17 cellular contexts compared by ENCODE assay signal in the genomic region with DNA sequence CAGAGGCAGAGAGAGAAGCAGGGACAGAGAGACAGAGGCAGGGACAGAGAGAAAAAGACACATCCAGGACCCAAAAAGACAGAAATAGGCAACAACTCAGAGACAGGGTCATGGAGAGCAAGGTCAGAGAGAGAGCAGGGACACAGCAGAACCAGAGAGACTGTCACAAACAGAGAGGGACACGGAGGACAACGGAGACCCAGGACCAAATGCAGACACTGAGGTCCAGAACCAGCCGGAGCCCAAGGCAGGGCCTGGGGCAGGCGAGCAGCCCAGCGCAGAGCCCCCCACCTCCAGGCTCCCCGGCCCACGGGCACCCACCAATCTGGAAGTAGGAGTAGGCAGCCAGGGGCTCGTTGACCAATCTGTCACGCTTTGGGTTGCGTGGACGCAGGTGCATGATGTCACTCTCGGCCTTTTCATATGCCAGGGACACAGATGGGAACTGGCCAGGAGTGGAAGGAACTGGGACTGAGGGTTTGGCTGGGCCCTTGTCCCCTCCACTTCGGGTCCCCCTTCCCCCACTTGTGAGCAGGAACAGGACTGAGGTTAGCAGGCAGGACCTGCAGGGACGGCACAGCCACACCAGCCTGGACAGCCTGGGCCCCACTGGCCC. TPM values are rescaled to one million over a fixed set of nuclear protein-coding genes. Genes with fewer than 3 reads are reported as not detected.
DNase-seq lines count a peak whose midpoint lies in the region; ATAC-seq and TF ChIP-seq lines count a peak whose summit lies in the region.
"Had no signal": no experiment of that assay in that cellular context is flagged by ENCODE, and none has a peak within 500 bp of the region (broad histone marks: within the 10 kb centered on the region; RNA-seq: fewer than 3 reads in every experiment).

No MANE protein-coding gene starts in this region.

- peak overlapping the region; percentile 25 for H3K9ac ChIP-seq in neuronal stem cell (ENCODE audit: low read depth, low read length, poor library complexity)
- H3K9ac ChIP-seq: BLaER1 had no signal

- no peak overlapping the region for H4K8ac ChIP-seq in neuronal stem cell (ENCODE audit: low read depth, low read length)

- peaks cover 14% of the 10 kb centered on the region for H3K4me1 Mint-ChIP-seq in WTC11
- peaks cover 19% of the 10 kb centered on the region for H3K4me1 Mint-ChIP-seq in dendritic cell treated with granulocyte-macrophage colony-stimulating factor and Interleukin-4, amounts not matched to agents 40 ng/mL and 50 ng/mL, for 4 days (ENCODE audit: low read depth)

- in situ Hi-C loops in G401 (cut with HindIII; ENCODE audit: low sequenced_read_pairs): no loop called here

- H3K27ac Mint-ChIP-seq in WTC11: peak overlapping the region; percentile 17; the same call in 1 of the 2 replicates
- peak overlapping the region; percentile 1 for H3K27ac Mint-ChIP-seq in dendritic cell treated with granulocyte-macrophage colony-stimulating factor and Interleukin-4, amounts not matched to agents 40 ng/mL and 50 ng/mL, for 4 days
- H3K27ac Mint-ChIP-seq: GM23338 had no signal

- CTCF ChIA-PET in WTC11 (lab: Charles Lee): no interaction called here

- H2BK12ac ChIP-seq in neuronal stem cell (ENCODE audit: low read length): no peak overlapping the region

- 0 out of 2 replicates have a peak, but pooled peaks cover 3% of the 10 kb centered on the region for H3K36me3 Mint-ChIP-seq in WTC11
- peaks cover 25% of the 10 kb centered on the region for H3K36me3 Mint-ChIP-seq in dendritic cell treated with granulocyte-macrophage colony-stimulating factor and Interleukin-4, amounts not matched to agents 40 ng/mL and 50 ng/mL, for 4 days (ENCODE audit: low read depth)

- no peak overlapping the region for H3K14ac ChIP-seq in neuronal stem cell (ENCODE audit: low read length)

- no peak overlapping the region for H3K4me3 Mint-ChIP-seq in WTC11
- no peak overlapping the region for H3K4me3 Mint-ChIP-seq in dendritic cell treated with granulocyte-macrophage colony-stimulating factor and Interleukin-4, amounts not matched to agents 40 ng/mL and 50 ng/mL, for 4 days
- H3K4me3 Mint-ChIP-seq: GM23338, IgD-negative memory B cell had no signal

- H2BK5ac ChIP-seq in neuronal stem cell (ENCODE audit: low read length): no peak overlapping the region

- no peak overlapping the region for H3K18ac ChIP-seq in neuronal stem cell (ENCODE audit: low read length)

- no peak overlapping the region for H2AK5ac ChIP-seq in neuronal stem cell (ENCODE audit: low read depth, low read length)

- H3K27ac ChIP-seq in neuronal stem cell (replicated peaks; ENCODE audit: low read length): no peak overlapping the region
- H3K27ac ChIP-seq: BLaER1 had no signal

- no peak overlapping the region for H3K4me2 ChIP-seq in neuronal stem cell (ENCODE audit: insufficient read depth, low read length, poor library complexity, severe bottlenecking)
- H3K4me2 ChIP-seq: BLaER1, GM23338 had no signal

- peaks cover 19% of the 10 kb centered on the region for H3K27me3 Mint-ChIP-seq in WTC11 (ENCODE audit: low read depth)
- H3K27me3 Mint-ChIP-seq in dendritic cell treated with granulocyte-macrophage colony-stimulating factor and Interleukin-4, amounts not matched to agents 40 ng/mL and 50 ng/mL, for 4 days: peaks cover 35% of the 10 kb centered on the region

- H3K4ac ChIP-seq in neuronal stem cell (ENCODE audit: low read length): no peak overlapping the region

- H2BK120ac ChIP-seq in neuronal stem cell (ENCODE audit: low read depth, low read length): no peak overlapping the region

- H3K27me3 ChIP-seq in neuronal stem cell (ENCODE audit: control insufficient read depth in 3 of 3, insufficient read depth in 3 of 3, low read depth in 1 of 3, low read length in 3 of 3): peaks cover 0 to 34% (median 12%) of the 10 kb centered on the region in 3 experiments
- H3K27me3 ChIP-seq: BLaER1 had no signal

- peaks cover 0 to 3% of the 10 kb centered on the region in 2 donors for H3K4me1 ChIP-seq in neuronal stem cell (ENCODE audit: control insufficient read depth in 2 of 2, insufficient read depth in 1 of 2, low read depth in 1 of 2, low read length in 2 of 2)

- no peaks in the 10 kb centered on the region for H3K9me3 Mint-ChIP-seq in WTC11
- H3K9me3 Mint-ChIP-seq in dendritic cell treated with granulocyte-macrophage colony-stimulating factor and Interleukin-4, amounts not matched to agents 40 ng/mL and 50 ng/mL, for 4 days: no peaks in the 10 kb centered on the region
- H3K9me3 Mint-ChIP-seq: CD8-positive, alpha-beta memory T cell; GM23338; IgD-negative memory B cell had no signal

- H3K36me3 ChIP-seq in neuronal stem cell (replicated peaks in 1 of 2; ENCODE audit: control insufficient read depth in 2 of 2, insufficient read depth in 2 of 2, low read length in 2 of 2): peaks cover 8% of the 10 kb centered on the region in 2 donors

- no peak overlapping the region for H2BK15ac ChIP-seq in neuronal stem cell (ENCODE audit: low read length)

- ATAC-seq in WTC11 (no peak), SK-N-SH treated with all-trans-retinoic acid at 6 μM for 48 hours (no peak)
- ATAC-seq: GM23338 had no signal

- no peak overlapping the region for H3K4me3 ChIP-seq in neuronal stem cell (ENCODE audit: low read length in 2 of 2)
- H3K4me3 ChIP-seq: BLaER1, GM23338 had no signal

- POLR2A ChIA-PET in WTC11 (lab: Charles Lee): no interaction called here

- DNase-seq in G401 (ENCODE audit: low spot score): peak; percentile 71
- no peak for DNase-seq in WTC11 (ENCODE audit: low spot score)
- no peak for DNase-seq in neuronal stem cell (ENCODE audit: low spot score)
- no peak for DNase-seq in NCI-H2196 (lab: John Stamatoyannopoulos, UW; ENCODE audit: unreplicated experiment)
- no peak for DNase-seq in NK-92 (lab: John Stamatoyannopoulos, UW; ENCODE audit: unreplicated experiment)
- no peak for DNase-seq in NCI-H146 treated with DMSO at 0.1 percent for 48 hours (lab: John Stamatoyannopoulos, UW; ENCODE audit: unreplicated experiment)
- DNase-seq: 8988T; AML-193; Caco-2; CD8-positive, alpha-beta memory T cell; HCEC 1CT had no signal

- no peaks in the 10 kb centered on the region for H3K9me3 ChIP-seq in neuronal stem cell (replicated peaks in 1 of 2; ENCODE audit: control insufficient read depth in 2 of 2, insufficient read depth in 1 of 2, low read depth in 1 of 2, low read length in 2 of 2)
- H3K9me3 ChIP-seq: BLaER1 had no signal

- intact Hi-C loops in dendritic cell treated with granulocyte-macrophage colony-stimulating factor and Interleukin-4, amounts not matched to agents 40 ng/mL and 50 ng/mL, for 4 days (cut with micrococcal nuclease): no loop called here

- H3K79me1 ChIP-seq in neuronal stem cell (ENCODE audit: low read depth, low read length): no peaks in the 10 kb centered on the region

- H4K91ac ChIP-seq in neuronal stem cell (ENCODE audit: low read depth, low read length, poor library complexity): no peak overlapping the region

- H3K23ac ChIP-seq in neuronal stem cell (ENCODE audit: low read depth, low read length, poor library complexity): peak overlapping the region; percentile 17

- no CpG with 5 or more reads among the region's 14 CpGs for WGBS in neuronal stem cell (ENCODE audit: extremely low coverage in 2 of 2, insufficient read length in 2 of 2, insufficient replicate concordance in 1 of 2), 2 donors

- no peak overlapping the region for H2AFZ ChIP-seq in neuronal stem cell (ENCODE audit: low read length)
- H2AFZ ChIP-seq: GM23338 had no signal

- TF ChIP-seq CTCF in WTC11 (IDR thresholded peaks at IDR 0.05): no peak

TF ChIP-seq in WTC11, 78 proteins besides CTCF, POLR2A, EP300 and RAD21 (continues in another document):
- TF ChIP-seq, protein P1, sequence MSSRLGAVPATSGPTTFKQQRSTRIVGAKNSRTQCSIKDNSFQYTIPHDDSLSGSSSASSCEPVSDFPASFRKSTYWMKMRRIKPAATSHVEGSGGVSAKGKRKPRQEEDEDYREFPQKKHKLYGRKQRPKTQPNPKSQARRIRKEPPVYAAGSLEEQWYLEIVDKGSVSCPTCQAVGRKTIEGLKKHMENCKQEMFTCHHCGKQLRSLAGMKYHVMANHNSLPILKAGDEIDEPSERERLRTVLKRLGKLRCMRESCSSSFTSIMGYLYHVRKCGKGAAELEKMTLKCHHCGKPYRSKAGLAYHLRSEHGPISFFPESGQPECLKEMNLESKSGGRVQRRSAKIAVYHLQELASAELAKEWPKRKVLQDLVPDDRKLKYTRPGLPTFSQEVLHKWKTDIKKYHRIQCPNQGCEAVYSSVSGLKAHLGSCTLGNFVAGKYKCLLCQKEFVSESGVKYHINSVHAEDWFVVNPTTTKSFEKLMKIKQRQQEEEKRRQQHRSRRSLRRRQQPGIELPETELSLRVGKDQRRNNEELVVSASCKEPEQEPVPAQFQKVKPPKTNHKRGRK (CRISPR knock-in tag; IDR thresholded peaks at IDR 0.05; ENCODE audit: borderline replicate concordance): no peak

RNA-seq across cellular contexts. Expression of a gene that starts 8.1 kb away (rescaled TPM):
- total RNA-seq in G401 (2014; rRNA removed; shearing (Covaris generic)): 208 and 254 TPM in 2 replicates
- total RNA-seq in WTC11 (2021): 132 to 135 TPM (median 132 TPM) in 3 replicates
- 86.7 TPM for polyA plus RNA-seq in neuronal stem cell (2013, experiment 1 of 2)
- polyA plus RNA-seq in neuronal stem cell (2013, experiment 2 of 2): 90.3 TPM

RNA-seq across cellular contexts. Expression of a gene that starts 10.0 kb away (rescaled TPM):
- total RNA-seq in G401 (2014; rRNA removed; shearing (Covaris generic)): not detected in 2 replicates
- total RNA-seq in WTC11 (2021): 0.59 to 1.2 TPM (median 1.1 TPM) in 3 replicates
- polyA plus RNA-seq in neuronal stem cell (2013, experiment 1 of 2): 0.04 TPM
- polyA plus RNA-seq in neuronal stem cell (2013, experiment 2 of 2): 0.03 TPM
- total RNA-seq: Caco-2; CD8-positive, alpha-beta memory T cell; HT-29 had no signal
- polyA plus RNA-seq: CD8-positive, alpha-beta memory T cell; IgD-negative memory B cell had no signal

RNA-seq across cellular contexts. Expression of a gene that starts 20.2 kb away (rescaled TPM):
- 3.2 TPM in 1 of 2 replicates, not detected in the other for total RNA-seq in G401 (2014; rRNA removed; shearing (Covaris generic))
- 0.20 to 0.30 TPM in 2 of 3 replicates, not detected in the other for total RNA-seq in WTC11 (2021)
- 0.03 TPM for polyA plus RNA-seq in neuronal stem cell (2013, experiment 1 of 2)
- not detected for polyA plus RNA-seq in neuronal stem cell (2013, experiment 2 of 2)
- total RNA-seq: Caco-2; CD8-positive, alpha-beta memory T cell; GM23338; HT-29 had no signal
- polyA plus RNA-seq: CD8-positive, alpha-beta memory T cell; GM23338; IgD-negative memory B cell had no signal

RNA-seq across cellular contexts. Expression of a gene that starts 25.4 kb away (rescaled TPM):
- not detected in 2 replicates for total RNA-seq in G401 (2014; rRNA removed; shearing (Covaris generic))
- total RNA-seq in WTC11 (2021): 0.15 to 0.39 TPM in 2 of 3 replicates, not detected in the other
- 0.06 TPM for polyA plus RNA-seq in neuronal stem cell (2013, experiment 1 of 2)
- 0.10 TPM for polyA plus RNA-seq in neuronal stem cell (2013, experiment 2 of 2)
- total RNA-seq: Caco-2; CD8-positive, alpha-beta memory T cell; GM23338; HT-29 had no signal
- polyA plus RNA-seq: CD8-positive, alpha-beta memory T cell; IgD-negative memory B cell had no signal

RNA-seq across cellular contexts. Expression of a gene that starts 32.5 kb away (rescaled TPM):
- not detected in 2 replicates for total RNA-seq in G401 (2014; rRNA removed; shearing (Covaris generic))
- not detected in 3 replicates for total RNA-seq in WTC11 (2021)
- polyA plus RNA-seq in neuronal stem cell (2013, experiment 1 of 2): not detected
- polyA plus RNA-seq in neuronal stem cell (2013, experiment 2 of 2): not detected
- total RNA-seq: Caco-2; CD8-positive, alpha-beta memory T cell; GM23338; HT-29 had no signal
- polyA plus RNA-seq: CD8-positive, alpha-beta memory T cell; GM23338; IgD-negative memory B cell had no signal
